In the genomic region with DNA sequence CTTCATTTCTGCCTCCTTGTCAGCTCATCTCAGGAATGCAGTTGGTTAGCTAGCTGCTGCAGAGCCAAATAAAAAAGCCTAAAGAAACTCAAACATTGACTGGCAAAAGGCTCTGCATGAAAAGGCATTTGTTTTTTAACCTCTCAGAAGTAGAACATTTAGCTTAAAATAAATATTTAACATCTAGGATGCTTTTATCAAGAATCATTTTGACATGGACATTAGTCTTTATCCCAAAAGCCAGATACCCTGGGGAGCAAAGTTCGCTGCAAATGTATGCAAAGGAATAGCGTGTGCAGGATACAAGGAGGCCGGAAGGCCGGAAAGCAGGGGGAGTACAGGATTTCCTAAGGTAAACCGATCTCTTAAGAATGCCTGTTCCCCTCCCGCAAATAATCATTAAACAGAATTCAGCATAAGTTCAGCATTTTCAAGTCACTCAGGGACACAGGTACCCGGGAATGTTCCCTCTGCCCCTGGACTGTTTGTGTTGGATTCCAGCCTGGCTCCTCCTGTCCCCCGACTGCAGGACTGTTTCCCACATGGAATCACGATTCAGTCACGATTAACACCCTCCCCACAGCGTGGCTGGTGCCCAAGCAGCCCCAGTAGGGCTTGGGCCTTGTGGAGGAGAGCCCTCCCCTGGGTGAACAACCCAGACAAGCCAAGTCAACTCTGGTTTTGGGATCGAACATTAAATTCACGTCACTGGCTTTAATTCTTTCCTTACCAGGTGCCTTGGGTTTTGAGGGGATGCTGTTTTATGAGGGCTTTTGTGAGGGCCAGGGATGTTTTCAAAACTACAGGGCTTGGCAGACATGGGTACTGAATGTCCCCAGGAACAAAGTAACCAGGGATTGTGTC, we compare ENCODE assay signal across 11 cellular contexts.
DNase-seq lines count a peak whose midpoint lies in the region; ATAC-seq and TF ChIP-seq lines count a peak whose summit lies in the region.
"Had no signal": no experiment of that assay in that cellular context is flagged by ENCODE, and none has a peak within 500 bp of the region (broad histone marks: within the 10 kb centered on the region; RNA-seq: fewer than 3 reads in every experiment).

No MANE protein-coding gene starts in this region.

- no peak for TF ChIP-seq EP300 in esophagus muscularis mucosa (IDR thresholded peaks at IDR 0.05)

- H3K27ac ChIP-seq in AG04450 (ENCODE audit: low read depth, low read length), result peak overlapping the region; percentile 98
- peak overlapping the region; percentile 99 for H3K27ac ChIP-seq in SJSA1
- H3K27ac ChIP-seq in esophagus muscularis mucosa (replicated peaks in 1 of 4), result peak overlapping the region; percentile 65 to 78 (median 74)

- peak overlapping the region; percentile 20; the same call in 1 of the 2 replicates for H3K4me3 ChIP-seq in AG04450 (ENCODE audit: low read depth, low read length)
- no peak overlapping the region for H3K4me3 ChIP-seq in SJSA1
- peak overlapping the region in 2 of 4 donors; percentile 1 to 11 for H3K4me3 ChIP-seq in esophagus muscularis mucosa

- intact Hi-C loops in esophagus muscularis mucosa (cut with DNase I), result no loop called here
- intact Hi-C loops in natural killer cell (cut with micrococcal nuclease), result loop anchor here (2.0 kb wide), 1 partner anchor 33 kb away; no protein-coding TSS in a partner anchor

- H3K36me3 Mint-ChIP-seq in natural killer cell, result no peaks in the 10 kb centered on the region

- H3K27me3 ChIP-seq in AG04450 (ENCODE audit: control insufficient read depth, insufficient read depth, low read length) (no peaks in the 10 kb centered on the region), SJSA1 (replicated peaks) (no peaks in the 10 kb centered on the region), esophagus muscularis mucosa (no peaks in the 10 kb centered on the region)

- H3K27me3 Mint-ChIP-seq in natural killer cell (ENCODE audit: low read depth in 2 of 2), result no peaks in the 10 kb centered on the region

- CTCF ChIA-PET in AG04450 (lab: Charles Lee), result interaction anchor here (1.0 kb wide), 2 partner anchors 59 to 78 kb away, joined by 3 read pairs; no protein-coding TSS in a partner anchor

- H3K4me1 ChIP-seq in SJSA1 (replicated peaks), result peaks cover 64% of the 10 kb centered on the region
- H3K4me1 ChIP-seq in esophagus muscularis mucosa, result peaks cover 44 to 59% (median 50%) of the 10 kb centered on the region in 4 donors

- peaks cover 3% of the 10 kb centered on the region; the same call in 1 of the 2 replicates for H3K36me3 ChIP-seq in SJSA1
- no peaks in the 10 kb centered on the region for H3K36me3 ChIP-seq in esophagus muscularis mucosa

- ATAC-seq in natural killer cell (no peak), GM21367 (IDR thresholded peaks at IDR 0.05; ENCODE audit: unreplicated experiment) (no peak)

- peak overlapping the region; percentile 88 to 94 for H3K27ac Mint-ChIP-seq in natural killer cell

- no peaks in the 10 kb centered on the region for H3K9me3 Mint-ChIP-seq in natural killer cell

- peaks cover 68 to 86% of the 10 kb centered on the region in 2 donors for H3K4me1 Mint-ChIP-seq in natural killer cell

- TF ChIP-seq POLR2A in esophagus muscularis mucosa (IDR thresholded peaks at IDR 0.05; ENCODE audit: low read depth), result no peak

- whole genome bisulfite sequencing in esophagus muscularis mucosa, result 43% methylated on average over 11 of the region's 13 CpGs

- DNase-seq in AG04450 (ENCODE audit: low read depth, low spot score), result no peak
- peak; percentile 53 to 75 for DNase-seq in SJSA1 (ENCODE audit: low read depth in 1 of 2, low spot score in 2 of 2)
- no peak for DNase-seq in esophagus muscularis mucosa (ENCODE audit: extremely low spot score)
- DNase-seq in natural killer cell, result no peak
- DNase-seq in germinal center (ENCODE audit: low spot score), result no peak
- DNase-seq in NCI-H446 treated with DMSO at 0.1 percent for 48 hours (lab: John Stamatoyannopoulos, UW), result no peak
- DNase-seq in mucosa of gallbladder (ENCODE audit: low spot score), result no peak
- DNase-seq: DMS79, midbrain, NCI-H2171 treated with DMSO at 0.1 percent for 48 hours had no signal

- H3K9me3 ChIP-seq in AG04450 (ENCODE audit: control insufficient read depth, insufficient read depth, low read length) (no peaks in the 10 kb centered on the region; the same call in 1 of the 2 replicates), SJSA1 (replicated peaks) (no peaks in the 10 kb centered on the region), esophagus muscularis mucosa (no peaks in the 10 kb centered on the region)

- peak overlapping the region; percentile 45 for H3K4me3 Mint-ChIP-seq in natural killer cell

- TF ChIP-seq CTCF in AG04450 (IDR thresholded peaks at IDR 0.05; ENCODE audit: low read depth, low read length), result no peak
- no peak for TF ChIP-seq CTCF in esophagus muscularis mucosa (IDR thresholded peaks at IDR 0.05)
- no peak for TF ChIP-seq CTCF in natural killer cell (IDR thresholded peaks at IDR 0.05)

- POLR2A ChIA-PET in AG04450 (lab: Yijun Ruan, JAX), result interaction anchor here (0.6 to 2.7 kb wide), 8 partner anchors 14 to 293 kb away, joined by 3 to 18 read pairs (median 4); no protein-coding TSS in a partner anchor

Comparison
In these comparisons a context has a peak if more than half of its experiments do, and no peak if none do; other contexts are left out.
1. DNase-seq: peak in SJSA1 (2 of 2); none in AG04450 (single experiment), esophagus muscularis mucosa (single experiment), natural killer cell (single experiment), germinal center (single experiment), NCI-H446 treated with DMSO at 0.1 percent for 48 hours (single experiment) and mucosa of gallbladder (single experiment).
2. Peak in every context shown above with its lines, with median percentiles within 50 percentile points of each other: H3K27ac ChIP-seq.